In the genomic region with DNA sequence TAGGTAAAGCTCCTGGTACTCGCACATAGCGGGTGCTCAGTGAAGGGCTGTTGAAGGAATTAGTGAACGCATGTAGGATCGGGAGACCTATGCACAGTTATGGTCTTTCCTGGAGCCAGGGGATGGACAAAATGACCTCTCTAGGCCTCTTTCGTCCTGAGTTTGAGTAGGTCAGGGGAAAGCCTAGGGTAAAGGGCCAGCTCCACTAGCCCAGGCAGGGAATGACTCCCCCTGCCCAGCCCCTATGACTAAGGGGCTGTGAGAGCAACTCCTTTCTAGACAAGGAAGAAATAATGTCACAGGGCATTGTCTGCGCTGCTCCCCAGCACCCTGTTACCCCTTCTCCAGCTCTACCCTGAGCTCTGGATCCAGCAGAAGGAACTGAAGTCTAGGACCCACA, we compare ENCODE assay signal across 10 cellular contexts. TPM values are rescaled to one million over a fixed set of nuclear protein-coding genes. Genes with fewer than 3 reads are reported as not detected.
DNase-seq lines count a peak whose midpoint lies in the region; ATAC-seq and TF ChIP-seq lines count a peak whose summit lies in the region.
"Had no signal": no experiment of that assay in that cellular context is flagged by ENCODE, and none has a peak within 500 bp of the region (broad histone marks: within the 10 kb centered on the region; RNA-seq: fewer than 3 reads in every experiment).

No MANE protein-coding gene starts in this region.

- peak overlapping the region; percentile 66 for H3K9ac ChIP-seq in mesendoderm (ENCODE audit: low read length)

- peak; percentile 5 for DNase-seq in HEK293T (ENCODE audit: extremely low spot score)
- DNase-seq in mesendoderm: no peak
- DNase-seq in tibial nerve (ENCODE audit: low spot score in 2 of 2): no peak
- no peak for DNase-seq in NCI-H1436 treated with DMSO at 0.1 percent for 48 hours (lab: John Stamatoyannopoulos, UW)

- H3K79me1 ChIP-seq in mesendoderm (ENCODE audit: low read length): no peaks in the 10 kb centered on the region

- no peaks in the 10 kb centered on the region for H3K79me2 ChIP-seq in mesendoderm (ENCODE audit: control insufficient read depth, insufficient read depth, low read length)

- H3K4me1 Mint-ChIP-seq in activated T-helper 17 cell treated with anti-CD3 and anti-CD28 coated beads, Interleukin-2, amount 50 U/mL, for 72 hours: no peaks in the 10 kb centered on the region

- H3K9me3 Mint-ChIP-seq in activated T-helper 17 cell treated with anti-CD3 and anti-CD28 coated beads, Interleukin-2, amount 50 U/mL, for 72 hours: no peaks in the 10 kb centered on the region

- H2BK15ac ChIP-seq in mesendoderm (replicated peaks; ENCODE audit: low read depth): no peak overlapping the region

- H3K56ac ChIP-seq in mesendoderm (ENCODE audit: low read length): peak overlapping the region; percentile 90

- H3K9me3 ChIP-seq in tibial nerve: no peaks in the 10 kb centered on the region
- H3K9me3 ChIP-seq: lower lobe of right lung, prostate gland had no signal

- no peak overlapping the region for H3K4me3 Mint-ChIP-seq in activated T-helper 17 cell treated with anti-CD3 and anti-CD28 coated beads, Interleukin-2, amount 50 U/mL, for 72 hours
- H3K4me3 Mint-ChIP-seq: CD4-positive, alpha-beta memory T cell had no signal

- no peak for ATAC-seq in activated T-helper 17 cell treated with anti-CD3 and anti-CD28 coated beads, Interleukin-2, amount 50 U/mL, for 72 hours (replicated peaks)
- no peak for ATAC-seq in HG02852 (IDR thresholded peaks at IDR 0.05; ENCODE audit: unreplicated experiment)
- ATAC-seq in HG03095 (IDR thresholded peaks at IDR 0.05; ENCODE audit: unreplicated experiment): no peak

- no peaks in the 10 kb centered on the region for H3K36me3 Mint-ChIP-seq in activated T-helper 17 cell treated with anti-CD3 and anti-CD28 coated beads, Interleukin-2, amount 50 U/mL, for 72 hours (ENCODE audit: low read depth)
- H3K36me3 Mint-ChIP-seq: CD4-positive, alpha-beta memory T cell had no signal

- peak overlapping the region; percentile 56 for H3K4ac ChIP-seq in mesendoderm (ENCODE audit: low read depth, low read length)

- no peak for TF ChIP-seq POLR2A in tibial nerve (IDR thresholded peaks at IDR 0.05)

- H3K4me3 ChIP-seq in mesendoderm (ENCODE audit: low read length) (no peak overlapping the region), tibial nerve (no peak overlapping the region)
- H3K4me3 ChIP-seq: prostate gland had no signal

- H2AK5ac ChIP-seq in mesendoderm (ENCODE audit: low read length): no peak overlapping the region

- H3K27me3 ChIP-seq in mesendoderm (ENCODE audit: insufficient read depth, low read length, poor library complexity): no peaks in the 10 kb centered on the region
- no peaks in the 10 kb centered on the region for H3K27me3 ChIP-seq in tibial nerve

- POLR2A ChIA-PET in HEK293T (lab: Yijun Ruan, JAX): interaction anchor here (0.7 to 6.8 kb wide), 10 partner anchors 10 to 72 kb away, joined by 3 to 117 read pairs (median 5); a partner anchor contains a TSS

- TF ChIP-seq CTCF in tibial nerve (IDR thresholded peaks at IDR 0.05): no peak

- WGBS in mesendoderm (ENCODE audit: extremely low coverage, insufficient coverage, low lambda C conversion rate): no CpG with 5 or more reads among the region's 6 CpGs
- WGBS in tibial nerve, 2 donors: 63 to 72% methylated on average over 6 of the region's 6 CpGs

- H4K5ac ChIP-seq in mesendoderm (ENCODE audit: low read length): no peak overlapping the region

- TF ChIP-seq EP300 in tibial nerve (IDR thresholded peaks at IDR 0.05): no peak

- H3K4me1 ChIP-seq in mesendoderm (ENCODE audit: control insufficient read depth, low read depth, low read length) (no peaks in the 10 kb centered on the region), tibial nerve (peaks cover 0 to 40% (median 20%) of the 10 kb centered on the region in 4 donors)
- H3K4me1 ChIP-seq: prostate gland had no signal

- CTCF ChIA-PET in HEK293T (lab: Yijun Ruan, JAX): interaction anchor here (0.5 to 5.8 kb wide), 22 partner anchors 8 to 735 kb away, joined by 3 to 85 read pairs (median 4); a partner anchor contains a TSS

- H2BK5ac ChIP-seq in mesendoderm (ENCODE audit: low read length): no peak overlapping the region

- H4K8ac ChIP-seq in mesendoderm (ENCODE audit: low read depth, low read length): no peak overlapping the region

- no peaks in the 10 kb centered on the region for H3K27me3 Mint-ChIP-seq in activated T-helper 17 cell treated with anti-CD3 and anti-CD28 coated beads, Interleukin-2, amount 50 U/mL, for 72 hours
- H3K27me3 Mint-ChIP-seq: CD4-positive, alpha-beta memory T cell had no signal

- H3K36me3 ChIP-seq in mesendoderm (ENCODE audit: control insufficient read depth, insufficient read depth, low read length): no peaks in the 10 kb centered on the region
- no peaks in the 10 kb centered on the region for H3K36me3 ChIP-seq in tibial nerve
- H3K36me3 ChIP-seq: lower lobe of right lung, prostate gland had no signal

- no peak overlapping the region for H3K4me2 ChIP-seq in mesendoderm (ENCODE audit: low read length)

- peak overlapping the region; percentile 20 for H3K18ac ChIP-seq in mesendoderm (ENCODE audit: low read length)

- H2BK120ac ChIP-seq in mesendoderm (ENCODE audit: low read depth, low read length): no peak overlapping the region

- H3K27ac Mint-ChIP-seq in activated T-helper 17 cell treated with anti-CD3 and anti-CD28 coated beads, Interleukin-2, amount 50 U/mL, for 72 hours: peak overlapping the region; percentile 46
- H3K27ac Mint-ChIP-seq: CD4-positive, alpha-beta memory T cell had no signal

- H3K27ac ChIP-seq in mesendoderm (ENCODE audit: low read depth, low read length) (peak overlapping the region; percentile 38), tibial nerve (peak overlapping the region; percentile 55 to 92 (median 72))

- H3K23ac ChIP-seq in mesendoderm (ENCODE audit: low read length): no peak overlapping the region

TF ChIP-seq in HEK293T, 16 proteins besides CTCF, POLR2A, EP300 and RAD21:
- no peak for TF ChIP-seq ZNF384 (IDR thresholded peaks at IDR 0.05)
- no peak for TF ChIP-seq FOXA1 (IDR thresholded peaks at IDR 0.05)
- TF ChIP-seq LEF1 (IDR thresholded peaks at IDR 0.05; ENCODE audit: borderline replicate concordance): no peak
- no peak for TF ChIP-seq HDGF (IDR thresholded peaks at IDR 0.05; ENCODE audit: borderline replicate concordance)
- TF ChIP-seq, protein P1, sequence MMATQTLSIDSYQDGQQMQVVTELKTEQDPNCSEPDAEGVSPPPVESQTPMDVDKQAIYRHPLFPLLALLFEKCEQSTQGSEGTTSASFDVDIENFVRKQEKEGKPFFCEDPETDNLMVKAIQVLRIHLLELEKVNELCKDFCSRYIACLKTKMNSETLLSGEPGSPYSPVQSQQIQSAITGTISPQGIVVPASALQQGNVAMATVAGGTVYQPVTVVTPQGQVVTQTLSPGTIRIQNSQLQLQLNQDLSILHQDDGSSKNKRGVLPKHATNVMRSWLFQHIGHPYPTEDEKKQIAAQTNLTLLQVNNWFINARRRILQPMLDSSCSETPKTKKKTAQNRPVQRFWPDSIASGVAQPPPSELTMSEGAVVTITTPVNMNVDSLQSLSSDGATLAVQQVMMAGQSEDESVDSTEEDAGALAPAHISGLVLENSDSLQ (IDR thresholded peaks at IDR 0.05): no peak
- no peak for TF ChIP-seq CTBP1 (IDR thresholded peaks at IDR 0.05; ENCODE audit: borderline replicate concordance)
- TF ChIP-seq L3MBTL2 (conservative IDR thresholded peaks at IDR 0.05): no peak
- TF ChIP-seq SP1 (IDR thresholded peaks at IDR 0.05): no peak
- no peak for TF ChIP-seq NFRKB (IDR thresholded peaks at IDR 0.05)
- TF ChIP-seq BHLHE40 (IDR thresholded peaks at IDR 0.05; ENCODE audit: borderline replicate concordance): no peak

RNA-seq across cellular contexts. Expression of a gene that starts 24.6 kb away (rescaled TPM):
- total RNA-seq in activated T-helper 17 cell treated with anti-CD3 and anti-CD28 coated beads, Interleukin-2, amount 50 U/mL, for 72 hours: 100 to 1,000 TPM; 262 to 496 TPM
- polyA plus RNA-seq in mesendoderm (2013, experiment 1 of 2): 3.0 TPM
- polyA plus RNA-seq in mesendoderm (2013, experiment 2 of 2): 3.6 TPM
- 10 to 100 TPM; 19.2 to 42.9 (median 24.6) TPM for total RNA-seq in tibial nerve

RNA-seq across cellular contexts. Expression of a gene that starts 35.4 kb away (rescaled TPM):
- total RNA-seq in activated T-helper 17 cell treated with anti-CD3 and anti-CD28 coated beads, Interleukin-2, amount 50 U/mL, for 72 hours: 1 to 10 TPM; 6.1 to 8.5 TPM
- 3.4 TPM for polyA plus RNA-seq in mesendoderm (2013, experiment 1 of 2)
- polyA plus RNA-seq in mesendoderm (2013, experiment 2 of 2): 3.0 TPM
- total RNA-seq in tibial nerve: 10 to 100 TPM in 2 of 4 donors, 1 to 10 TPM in 2; 6.6 to 17.5 (median 11.7) TPM

RNA-seq across cellular contexts. Expression of a gene that starts 48.8 kb away (rescaled TPM):
- 10 to 100 TPM; 45.9 to 66.4 TPM for total RNA-seq in activated T-helper 17 cell treated with anti-CD3 and anti-CD28 coated beads, Interleukin-2, amount 50 U/mL, for 72 hours
- polyA plus RNA-seq in mesendoderm (2013, experiment 1 of 2): 20.9 TPM
- 20.6 TPM for polyA plus RNA-seq in mesendoderm (2013, experiment 2 of 2)
- 10 to 100 TPM; 22.2 to 35.2 (median 29.7) TPM for total RNA-seq in tibial nerve

Comparison
In these comparisons a context has a peak if more than half of its experiments do, and no peak if none do; other contexts are left out.
1. RNA of a gene that starts 24.6 kb away (total RNA-seq): 262 to 496 TPM in activated T-helper 17 cell treated with anti-CD3 and anti-CD28 coated beads, Interleukin-2, amount 50 U/mL, for 72 hours; 19.2 to 42.9 TPM in tibial nerve; every median in the first group is over 4 times any median in the second.